ENCODE assay signal across 23 cellular contexts in genomic region chr10:101833466-101833865, GRCh38. TPM values are rescaled to one million over a fixed set of nuclear protein-coding genes. Genes with fewer than 3 reads are reported as not detected.
DNase-seq lines count a peak whose midpoint lies in the region; ATAC-seq and TF ChIP-seq lines count a peak whose summit lies in the region.
"Had no signal": no experiment of that assay in that cellular context is flagged by ENCODE, and none has a peak within 500 bp of the region (broad histone marks: within the 10 kb centered on the region; RNA-seq: fewer than 3 reads in every experiment).

No MANE protein-coding gene starts in this region.

- peaks cover 61% of the 10 kb centered on the region for H3K4me1 Mint-ChIP-seq in activated CD4-positive, alpha-beta T cell treated with anti-CD3 and anti-CD28 coated beads for 36 hours
- H3K4me1 Mint-ChIP-seq in activated naive CD8-positive, alpha-beta T cell treated with anti-CD3 and anti-CD28 coated beads for 36 hours: peaks cover 44% of the 10 kb centered on the region
- peaks cover 44 to 62% (median 59%) of the 10 kb centered on the region in 4 donors for H3K4me1 Mint-ChIP-seq in naive thymus-derived CD8-positive, alpha-beta T cell

- H3K9me3 Mint-ChIP-seq in activated CD4-positive, alpha-beta T cell treated with anti-CD3 and anti-CD28 coated beads for 36 hours (ENCODE audit: low read depth): no peaks in the 10 kb centered on the region
- H3K9me3 Mint-ChIP-seq in activated naive CD8-positive, alpha-beta T cell treated with anti-CD3 and anti-CD28 coated beads for 36 hours: no peaks in the 10 kb centered on the region
- peaks cover 0 to 5% (median 0%) of the 10 kb centered on the region in 9 donors for H3K9me3 Mint-ChIP-seq in naive thymus-derived CD8-positive, alpha-beta T cell

- peak; percentile 37 for DNase-seq in activated CD4-positive, alpha-beta T cell treated with anti-CD3 and anti-CD28 coated beads for 36 hours
- no peak for DNase-seq in activated CD4-positive, alpha-beta T cell treated with anti-CD3 and anti-CD28 coated beads for 4 hours
- DNase-seq in IMR-90 (no peak), CD1c-positive myeloid dendritic cell (ENCODE audit: extremely low spot score) (no peak), ureter (ENCODE audit: low spot score) (no peak), coronary artery (ENCODE audit: low spot score) (no peak)
- no peak for DNase-seq in activated naive CD8-positive, alpha-beta T cell treated with anti-CD3 and anti-CD28 coated beads for 36 hours
- no peak for DNase-seq in naive thymus-derived CD8-positive, alpha-beta T cell
- DNase-seq: 8988T; dorsolateral prefrontal cortex; EL; HCEC 1CT; left ventricle myocardium superior; NCI-H1105; NCI-H510A; SK-N-SH; stimulated activated CD4-positive, alpha-beta T cell treated with anti-CD3 and anti-CD28 coated beads, Interleukin-4, amount 100 ng/mL, for 4 hours had no signal

- no peak overlapping the region for H2AK9ac ChIP-seq in IMR-90 (replicated peaks; ENCODE audit: low read depth, low read length, poor library complexity)

- no TSS peak for BruUV-seq in IMR-90 (replicated peaks; lab: Mats Ljungman, UMichigan)

- no peak overlapping the region for H4K91ac ChIP-seq in IMR-90 (ENCODE audit: insufficient read depth, low read depth, low read length)

- H2BK120ac ChIP-seq in IMR-90 (ENCODE audit: low read depth, low read length): no peak overlapping the region

- H3K4me2 ChIP-seq in IMR-90 (ENCODE audit: low read depth, low read length): no peak overlapping the region
- H3K4me2 ChIP-seq: hepatocyte had no signal

- H3K9me3 ChIP-seq in IMR-90 (ENCODE audit: control insufficient read depth, insufficient read depth, low read length): no peaks in the 10 kb centered on the region
- H3K9me3 ChIP-seq: right atrium auricular region, SK-N-SH, vagina had no signal

- peaks cover 6% of the 10 kb centered on the region for H3K4me1 ChIP-seq in IMR-90 (ENCODE audit: control insufficient read depth, insufficient read depth, low read length)

- no peak overlapping the region for H3K56ac ChIP-seq in IMR-90 (ENCODE audit: extremely low read depth, insufficient read depth, low read length)

- POLR2A ChIA-PET in activated CD4-positive, alpha-beta T cell treated with anti-CD3 and anti-CD28 coated beads for 36 hours (lab: Charles Lee): no interaction called here
- POLR2A ChIA-PET in IMR-90 (lab: Charles Lee; ENCODE audit: unreplicated experiment): no interaction called here
- POLR2A ChIA-PET in naive thymus-derived CD8-positive, alpha-beta T cell (lab: Charles Lee): interaction anchor here (0.8 to 8.1 kb wide), 3 partner anchors 12 to 281 kb away, joined by 3 to 118 read pairs (median 4); partner anchors contain the start of gene OGA

- no peak for TF ChIP-seq CTCF in IMR-90 (conservative IDR thresholded peaks at IDR 0.05; ENCODE audit: low read depth, low read length)
- TF ChIP-seq CTCF in coronary artery (IDR thresholded peaks at IDR 0.05): no peak

- no peak overlapping the region for H2AFZ ChIP-seq in IMR-90 (replicated peaks; ENCODE audit: low read length, poor library complexity)
- H2AFZ ChIP-seq: hepatocyte had no signal

- H3K27ac ChIP-seq in IMR-90 (ENCODE audit: insufficient read depth, low read length) (no peak overlapping the region), coronary artery (no peak overlapping the region)
- H3K27ac ChIP-seq: hepatocyte, right atrium auricular region, vagina had no signal

- H4K20me1 ChIP-seq in IMR-90 (ENCODE audit: insufficient read depth, low read length): peaks cover 8% of the 10 kb centered on the region; the same call in 1 of the 2 replicates

- peak overlapping the region; percentile 52 for H3K27ac Mint-ChIP-seq in activated CD4-positive, alpha-beta T cell treated with anti-CD3 and anti-CD28 coated beads for 36 hours
- peak overlapping the region; percentile 5 for H3K27ac Mint-ChIP-seq in activated naive CD8-positive, alpha-beta T cell treated with anti-CD3 and anti-CD28 coated beads for 36 hours
- peak overlapping the region; percentile 50 to 92 (median 80) for H3K27ac Mint-ChIP-seq in naive thymus-derived CD8-positive, alpha-beta T cell

- no peak overlapping the region for H4K8ac ChIP-seq in IMR-90 (ENCODE audit: low read depth in 2 of 2, low read length in 2 of 2)

- no peak for TF ChIP-seq POLR2A in IMR-90 (IDR thresholded peaks at IDR 0.05; ENCODE audit: low read depth, low read length)

- H3K4me3 ChIP-seq in IMR-90 (ENCODE audit: insufficient read depth, low read depth, low read length) (no peak overlapping the region), coronary artery (no peak overlapping the region)
- H3K4me3 ChIP-seq: dorsolateral prefrontal cortex, hepatocyte, right atrium auricular region, vagina had no signal

- no peak overlapping the region for H2BK20ac ChIP-seq in IMR-90 (ENCODE audit: low read depth, low read length)

- peaks cover 21% of the 10 kb centered on the region for H3K9me1 ChIP-seq in IMR-90 (ENCODE audit: insufficient read depth, low read length)

- H3K14ac ChIP-seq in IMR-90 (replicated peaks; ENCODE audit: low read depth, low read length): no peak overlapping the region

- H3K18ac ChIP-seq in IMR-90 (ENCODE audit: low read depth, low read length): no peak overlapping the region

- H3K27me3 ChIP-seq in IMR-90 (ENCODE audit: control insufficient read depth, insufficient read depth, low read length): no peaks in the 10 kb centered on the region
- H3K27me3 ChIP-seq: dorsolateral prefrontal cortex, hepatocyte, right atrium auricular region, vagina had no signal

- H3K27me3 Mint-ChIP-seq in activated CD4-positive, alpha-beta T cell treated with anti-CD3 and anti-CD28 coated beads for 36 hours: no peaks in the 10 kb centered on the region
- H3K27me3 Mint-ChIP-seq in activated naive CD8-positive, alpha-beta T cell treated with anti-CD3 and anti-CD28 coated beads for 36 hours: no peaks in the 10 kb centered on the region
- peaks cover 0 to 3% (median 0%) of the 10 kb centered on the region in 5 donors for H3K27me3 Mint-ChIP-seq in naive thymus-derived CD8-positive, alpha-beta T cell

- no peak for TF ChIP-seq RAD21 in IMR-90 (IDR thresholded peaks at IDR 0.05; ENCODE audit: low read length)

- no CpG with 5 or more reads among the region's 1 CpG for WGBS in IMR-90 (ENCODE audit: extremely low coverage in 2 of 2, insufficient read length in 1 of 2), 2 experiments

- CTCF ChIA-PET in activated CD4-positive, alpha-beta T cell treated with anti-CD3 and anti-CD28 coated beads for 36 hours (lab: Charles Lee): interaction anchor here (0.6 to 1.5 kb wide), 5 partner anchors 10 to 237 kb away, joined by 3 to 7 read pairs (median 3); partner anchors contain the start of gene KCNIP2
- CTCF ChIA-PET in IMR-90 (lab: Yijun Ruan, JAX): no interaction called here

- ATAC-seq in activated CD4-positive, alpha-beta T cell treated with anti-CD3 and anti-CD28 coated beads for 36 hours: no peak
- no peak for ATAC-seq in IMR-90 (ENCODE audit: low read depth)
- ATAC-seq in naive thymus-derived CD8-positive, alpha-beta T cell: no peak
- ATAC-seq: activated CD4-positive, CD25-positive, alpha-beta regulatory T cell treated with anti-CD3 and anti-CD28 coated beads, Interleukin-2, amount 50 U/mL, for 24 hours; left ventricle myocardium superior had no signal

- H3K36me3 ChIP-seq in IMR-90 (ENCODE audit: control insufficient read depth, insufficient read depth, low read length): no peaks in the 10 kb centered on the region
- H3K36me3 ChIP-seq: right atrium auricular region, vagina had no signal

- dilution Hi-C loops in IMR-90 (cut with HindIII; ENCODE audit: low sequenced_read_pairs, unreplicated experiment): no loop called here

- no peak overlapping the region for H4K5ac ChIP-seq in IMR-90 (ENCODE audit: low read depth, low read length)

- no peak overlapping the region for H3K9ac ChIP-seq in IMR-90 (ENCODE audit: low read depth, low read length)
- H3K9ac ChIP-seq: SK-N-SH had no signal

- H3K36me3 Mint-ChIP-seq in activated CD4-positive, alpha-beta T cell treated with anti-CD3 and anti-CD28 coated beads for 36 hours (ENCODE audit: low read depth): no peaks in the 10 kb centered on the region
- H3K36me3 Mint-ChIP-seq in activated naive CD8-positive, alpha-beta T cell treated with anti-CD3 and anti-CD28 coated beads for 36 hours: no peaks in the 10 kb centered on the region
- H3K36me3 Mint-ChIP-seq in naive thymus-derived CD8-positive, alpha-beta T cell: peaks cover 0 to 1% (median 0%) of the 10 kb centered on the region in 3 donors

- peaks cover 0 to 19% of the 10 kb centered on the region in 2 experiments; a peak in 2 of 4 replicates for H3K79me1 ChIP-seq in IMR-90 (ENCODE audit: low read depth in 1 of 2, low read length in 2 of 2)

- H3K23ac ChIP-seq in IMR-90 (ENCODE audit: low read depth, low read length): peak overlapping the region; percentile 56; the same call in 1 of the 2 replicates

- in situ Hi-C loops in IMR-90 (cut with MboI; ENCODE audit: low sequenced_read_pairs): no loop called here

- intact Hi-C loops in activated CD4-positive, alpha-beta T cell treated with anti-CD3 and anti-CD28 coated beads for 36 hours (cut with DNase I, micrococcal nuclease): loop anchor here (5.0 kb wide), 6 partner anchors 51 to 814 kb away; partner anchors contain the start of genes BTRC (in 1 of the 2), NFKB2 (in 1 of the 2), NPM3 (in 1 of the 2) and PPRC1 (in 1 of the 2)
- intact Hi-C loops in IMR-90 (cut with micrococcal nuclease): no loop called here

- H2BK5ac ChIP-seq in IMR-90 (ENCODE audit: low read depth, low read length, poor library complexity, severe bottlenecking): no peak overlapping the region

- H2BK15ac ChIP-seq in IMR-90 (ENCODE audit: low read depth, low read length): no peak overlapping the region

- H3K4ac ChIP-seq in IMR-90 (ENCODE audit: low read depth, low read length): no peak overlapping the region

- H3K4me3 Mint-ChIP-seq in activated CD4-positive, alpha-beta T cell treated with anti-CD3 and anti-CD28 coated beads for 36 hours: no peak overlapping the region
- H3K4me3 Mint-ChIP-seq in activated naive CD8-positive, alpha-beta T cell treated with anti-CD3 and anti-CD28 coated beads for 36 hours: no peak overlapping the region
- peak overlapping the region in 4 of 10 donors; percentile 16 to 67 (median 38) for H3K4me3 Mint-ChIP-seq in naive thymus-derived CD8-positive, alpha-beta T cell

- H2AK5ac ChIP-seq in IMR-90 (ENCODE audit: low read depth, low read length): no peak overlapping the region

RNA-seq across cellular contexts. Expression of gene KCNIP2, which starts 10.1 kb away (rescaled TPM):
- 1 to 10 TPM; 2.7 to 2.8 TPM for total RNA-seq in activated CD4-positive, alpha-beta T cell treated with anti-CD3 and anti-CD28 coated beads for 36 hours
- total RNA-seq in IMR-90 (2012; rRNA removed): under 0.01 TPM in 1 of 2 replicates, not detected in the other
- polyA plus RNA-seq in IMR-90 (2012; rRNA removed): 0.53 and 0.87 TPM in 2 replicates
- 0.03 and 0.05 TPM in 2 replicates for polyA plus RNA-seq in IMR-90 (2012; cell fraction: cytosol; rRNA removed)
- 3.9 and 6.9 TPM in 2 replicates for polyA plus RNA-seq in IMR-90 (2012; cell fraction: nucleus; rRNA removed; ENCODE audit: low replicate concordance)
- 1 to 10 TPM; 1.1 to 1.7 TPM for total RNA-seq in activated naive CD8-positive, alpha-beta T cell treated with anti-CD3 and anti-CD28 coated beads for 36 hours
- total RNA-seq in naive thymus-derived CD8-positive, alpha-beta T cell: 1 to 10 TPM; 2.0 to 2.5 TPM
- polyA plus RNA-seq in naive thymus-derived CD8-positive, alpha-beta T cell: not detected
- 5.7 TPM for total RNA-seq in ureter

RNA-seq across cellular contexts. Expression of gene OGA, which starts 15.2 kb away (rescaled TPM):
- 100 to 1,000 TPM; 113 to 124 TPM for total RNA-seq in activated CD4-positive, alpha-beta T cell treated with anti-CD3 and anti-CD28 coated beads for 36 hours
- total RNA-seq in IMR-90 (2012; rRNA removed): 62.9 and 89.7 TPM in 2 replicates
- polyA plus RNA-seq in IMR-90 (2012; rRNA removed): 32.6 and 42.5 TPM in 2 replicates
- polyA plus RNA-seq in IMR-90 (2012; cell fraction: cytosol; rRNA removed): 4.0 and 5.0 TPM in 2 replicates
- polyA plus RNA-seq in IMR-90 (2012; cell fraction: nucleus; rRNA removed; ENCODE audit: low replicate concordance): 14.8 and 154 TPM in 2 replicates
- total RNA-seq in activated naive CD8-positive, alpha-beta T cell treated with anti-CD3 and anti-CD28 coated beads for 36 hours: 100 to 1,000 TPM in 1 of 2 experiments, 10 to 100 TPM in 1; 92.2 to 100 TPM
- total RNA-seq in naive thymus-derived CD8-positive, alpha-beta T cell: 100 to 1,000 TPM; 370 to 406 TPM
- 10 to 100 TPM; 35.7 to 43.7 (median 41.9) TPM for polyA plus RNA-seq in naive thymus-derived CD8-positive, alpha-beta T cell
- 193 TPM for total RNA-seq in ureter

RNA-seq across cellular contexts. Expression of gene NPM3, which starts 50.2 kb away (rescaled TPM):
- 100 to 1,000 TPM; 207 to 214 TPM for total RNA-seq in activated CD4-positive, alpha-beta T cell treated with anti-CD3 and anti-CD28 coated beads for 36 hours
- 112 and 122 TPM in 2 replicates for total RNA-seq in IMR-90 (2012; rRNA removed)
- 72.3 and 84.1 TPM in 2 replicates for polyA plus RNA-seq in IMR-90 (2012; rRNA removed)
- polyA plus RNA-seq in IMR-90 (2012; cell fraction: cytosol; rRNA removed): 165 and 166 TPM in 2 replicates
- 33.0 and 60.2 TPM in 2 replicates for polyA plus RNA-seq in IMR-90 (2012; cell fraction: nucleus; rRNA removed; ENCODE audit: low replicate concordance)
- total RNA-seq in activated naive CD8-positive, alpha-beta T cell treated with anti-CD3 and anti-CD28 coated beads for 36 hours: 100 to 1,000 TPM; 255 to 260 TPM
- 10 to 100 TPM; 17.1 to 19.1 TPM for total RNA-seq in naive thymus-derived CD8-positive, alpha-beta T cell
- 10 to 100 TPM; 14.6 to 19.3 (median 18.9) TPM for polyA plus RNA-seq in naive thymus-derived CD8-positive, alpha-beta T cell
- total RNA-seq in ureter: 45.7 TPM

RNA-seq across cellular contexts. Expression of gene FGF8, which starts 57.6 kb away (rescaled TPM):
- total RNA-seq in activated CD4-positive, alpha-beta T cell treated with anti-CD3 and anti-CD28 coated beads for 36 hours: under 1 TPM in 1 of 2 experiments, not detected in 1; 0.32 TPM
- not detected in 2 replicates for total RNA-seq in IMR-90 (2012; rRNA removed)
- polyA plus RNA-seq in IMR-90 (2012; rRNA removed): 0.17 TPM in 1 of 2 replicates, not detected in the other
- 0.20 TPM in 1 of 2 replicates, not detected in the other for polyA plus RNA-seq in IMR-90 (2012; cell fraction: cytosol; rRNA removed)
- 0.57 and 2.5 TPM in 2 replicates for polyA plus RNA-seq in IMR-90 (2012; cell fraction: nucleus; rRNA removed; ENCODE audit: low replicate concordance)
- not detected for total RNA-seq in activated naive CD8-positive, alpha-beta T cell treated with anti-CD3 and anti-CD28 coated beads for 36 hours
- total RNA-seq in naive thymus-derived CD8-positive, alpha-beta T cell: not detected
- not detected for polyA plus RNA-seq in naive thymus-derived CD8-positive, alpha-beta T cell
- not detected for total RNA-seq in ureter
- total RNA-seq: hepatocyte, left ventricle myocardium superior, mucosa of gallbladder, right atrium auricular region, subcutaneous adipose tissue, vagina had no signal
- polyA plus RNA-seq: hepatocyte, SK-N-SH had no signal

Comparison
In these comparisons a context has a peak if more than half of its experiments do, and no peak if none do; other contexts are left out.
1. H3K27ac Mint-ChIP-seq: peak in every context shown above with its lines; median percentile 80 in naive thymus-derived CD8-positive, alpha-beta T cell; 52 in activated CD4-positive, alpha-beta T cell treated with anti-CD3 and anti-CD28 coated beads for 36 hours; 5 in activated naive CD8-positive, alpha-beta T cell treated with anti-CD3 and anti-CD28 coated beads for 36 hours.